Comparison of ENCODE assay signal across 1 cellular context in the genomic region with DNA sequence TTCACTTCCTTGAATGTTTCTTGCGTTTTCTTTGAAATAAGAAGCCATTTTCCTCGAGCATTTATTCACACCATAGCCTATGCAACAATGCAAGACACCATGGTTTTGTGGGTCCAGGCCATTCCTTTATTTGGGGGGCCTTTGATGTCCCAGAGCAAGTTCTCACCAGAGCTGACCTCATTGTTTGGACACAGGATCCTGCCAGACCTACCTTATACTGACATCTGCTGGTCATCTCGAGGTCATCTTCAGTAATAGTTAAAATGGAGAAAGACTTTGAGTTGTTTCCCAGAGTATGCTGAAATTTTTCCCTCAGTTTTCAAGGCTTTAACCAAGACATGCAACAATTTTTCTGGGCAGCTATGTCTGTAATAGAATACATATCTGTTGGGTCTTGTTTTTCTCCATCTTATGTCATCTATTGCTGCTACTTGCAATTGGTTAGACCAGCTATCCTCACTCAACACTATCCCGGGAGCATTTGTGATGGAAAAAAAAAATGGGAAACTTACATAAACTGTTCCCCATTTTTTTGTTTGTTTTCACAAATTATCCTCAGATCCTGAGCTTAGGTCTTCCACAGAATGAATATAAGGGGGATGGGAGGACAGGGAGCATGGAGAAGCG.
TF ChIP-seq lines count a peak whose summit lies in the region.

No MANE protein-coding gene starts in this region.

TF ChIP-seq in H1, 55 proteins besides CTCF, POLR2A, EP300 and RAD21:
- no peak for TF ChIP-seq CTBP2 (IDR thresholded peaks at IDR 0.05; ENCODE audit: borderline replicate concordance, insufficient read depth, insufficient read length, low read length)
- no peak for TF ChIP-seq HDAC6 (IDR thresholded peaks at IDR 0.05; ENCODE audit: low read depth, low read length)
- TF ChIP-seq, protein P1, sequence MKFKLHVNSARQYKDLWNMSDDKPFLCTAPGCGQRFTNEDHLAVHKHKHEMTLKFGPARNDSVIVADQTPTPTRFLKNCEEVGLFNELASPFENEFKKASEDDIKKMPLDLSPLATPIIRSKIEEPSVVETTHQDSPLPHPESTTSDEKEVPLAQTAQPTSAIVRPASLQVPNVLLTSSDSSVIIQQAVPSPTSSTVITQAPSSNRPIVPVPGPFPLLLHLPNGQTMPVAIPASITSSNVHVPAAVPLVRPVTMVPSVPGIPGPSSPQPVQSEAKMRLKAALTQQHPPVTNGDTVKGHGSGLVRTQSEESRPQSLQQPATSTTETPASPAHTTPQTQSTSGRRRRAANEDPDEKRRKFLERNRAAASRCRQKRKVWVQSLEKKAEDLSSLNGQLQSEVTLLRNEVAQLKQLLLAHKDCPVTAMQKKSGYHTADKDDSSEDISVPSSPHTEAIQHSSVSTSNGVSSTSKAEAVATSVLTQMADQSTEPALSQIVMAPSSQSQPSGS (IDR thresholded peaks at IDR 0.05; ENCODE audit: low read length) = 0 out of 2 replicates have a peak, but pooled peaks have one; percentile 24
- no peak for TF ChIP-seq EGR1 (IDR thresholded peaks at IDR 0.05; ENCODE audit: borderline replicate concordance, low read depth, low read length)
- TF ChIP-seq TCF12 (IDR thresholded peaks at IDR 0.05; ENCODE audit: low read depth, low read length) = no peak
- TF ChIP-seq POLR2AphosphoS5 (IDR thresholded peaks at IDR 0.05; ENCODE audit: low read depth, low read length) = no peak
- TF ChIP-seq, protein P2, sequence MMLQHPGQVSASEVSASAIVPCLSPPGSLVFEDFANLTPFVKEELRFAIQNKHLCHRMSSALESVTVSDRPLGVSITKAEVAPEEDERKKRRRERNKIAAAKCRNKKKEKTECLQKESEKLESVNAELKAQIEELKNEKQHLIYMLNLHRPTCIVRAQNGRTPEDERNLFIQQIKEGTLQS (IDR thresholded peaks at IDR 0.05; ENCODE audit: insufficient read depth, low read depth, low read length) = no peak
- TF ChIP-seq MAFK (IDR thresholded peaks at IDR 0.05; ENCODE audit: low read depth, low read length) = no peak
- no peak for TF ChIP-seq JUN (IDR thresholded peaks at IDR 0.05; ENCODE audit: low read depth, low read length)
- no peak for TF ChIP-seq SP1 (IDR thresholded peaks at IDR 0.05; ENCODE audit: low read depth, low read length)
- no peak for TF ChIP-seq CEBPB (IDR thresholded peaks at IDR 0.05; ENCODE audit: low read depth, low read length)
- TF ChIP-seq, protein P3, sequence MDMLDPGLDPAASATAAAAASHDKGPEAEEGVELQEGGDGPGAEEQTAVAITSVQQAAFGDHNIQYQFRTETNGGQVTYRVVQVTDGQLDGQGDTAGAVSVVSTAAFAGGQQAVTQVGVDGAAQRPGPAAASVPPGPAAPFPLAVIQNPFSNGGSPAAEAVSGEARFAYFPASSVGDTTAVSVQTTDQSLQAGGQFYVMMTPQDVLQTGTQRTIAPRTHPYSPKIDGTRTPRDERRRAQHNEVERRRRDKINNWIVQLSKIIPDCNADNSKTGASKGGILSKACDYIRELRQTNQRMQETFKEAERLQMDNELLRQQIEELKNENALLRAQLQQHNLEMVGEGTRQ (IDR thresholded peaks at IDR 0.05; ENCODE audit: low read length) = no peak
- TF ChIP-seq FOSL1 (IDR thresholded peaks at IDR 0.05; ENCODE audit: insufficient read depth, low read depth, low read length) = no peak
- peak; percentile 49; the same call in 1 of the 2 replicates for TF ChIP-seq JUND (IDR thresholded peaks at IDR 0.05; ENCODE audit: low read length)
